12 cellular contexts compared by ENCODE assay signal in the genomic region with DNA sequence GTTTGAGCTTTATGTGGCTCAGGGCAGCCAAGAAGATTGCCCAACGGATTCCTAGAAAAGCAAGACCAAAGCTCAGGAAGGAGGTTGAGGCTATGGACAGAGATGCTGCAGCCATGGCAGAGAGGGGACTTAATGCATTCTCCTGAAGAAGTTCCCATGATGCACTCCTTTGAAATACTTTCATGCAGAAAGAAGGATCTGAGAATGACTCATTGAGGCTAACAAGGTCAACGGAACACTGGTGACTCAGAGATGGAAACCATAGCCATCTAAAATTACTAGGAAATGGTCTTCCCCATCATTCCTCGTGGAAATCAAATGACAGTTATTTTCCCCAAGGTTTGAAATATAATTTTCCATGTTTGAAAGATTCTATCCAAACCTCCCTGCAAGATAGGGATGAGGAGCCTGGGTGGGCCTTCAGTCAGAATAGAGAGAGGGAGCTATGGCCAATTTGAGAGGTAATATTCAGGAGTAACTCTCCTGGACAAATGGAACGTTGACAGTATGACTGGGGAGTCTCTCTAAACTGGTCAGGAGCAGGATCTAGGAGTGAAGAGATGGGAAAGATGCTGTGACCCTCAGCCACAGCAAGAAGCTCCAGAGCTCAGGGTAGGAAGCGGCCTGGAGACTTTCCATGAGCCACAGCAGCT.
DNase-seq lines count a peak whose midpoint lies in the region; ATAC-seq and TF ChIP-seq lines count a peak whose summit lies in the region.
"Had no signal": no experiment of that assay in that cellular context is flagged by ENCODE, and none has a peak within 500 bp of the region (broad histone marks: within the 10 kb centered on the region; RNA-seq: fewer than 3 reads in every experiment).

No MANE protein-coding gene starts in this region.

- H3K4me3 ChIP-seq in IMR-90 (ENCODE audit: insufficient read depth, low read depth, low read length) (no peak overlapping the region), stomach (no peak overlapping the region)
- H3K4me3 ChIP-seq: SJSA1 had no signal

- peak overlapping the region; percentile 37 for H2AFZ ChIP-seq in IMR-90 (replicated peaks; ENCODE audit: low read length, poor library complexity)

- TF ChIP-seq RAD21 in IMR-90 (IDR thresholded peaks at IDR 0.05; ENCODE audit: low read length), result no peak

- peak in 1 of 2 donors; percentile 7 for DNase-seq in activated T-cell treated with anti-CD3 and anti-CD28 coated beads, Interleukin-2, amount 50 U/mL, for 72 hours
- DNase-seq in activated T-cell treated with anti-CD3 and anti-CD28 coated beads, Interleukin-2, amount 50 U/mL, for 48 hours, result no peak
- DNase-seq in IMR-90 (peak; percentile 84), stomach (no peak), NCI-H128 (lab: John Stamatoyannopoulos, UW; ENCODE audit: unreplicated experiment) (no peak), NCI-H2107 treated with DMSO at 0.1 percent for 48 hours (lab: John Stamatoyannopoulos, UW; ENCODE audit: unreplicated experiment) (no peak)
- DNase-seq in effector CD8-positive, alpha-beta T cell (lab: John Stamatoyannopoulos, UW), result no peak

- BruUV-seq in IMR-90 (replicated peaks; lab: Mats Ljungman, UMichigan), result no TSS peak

- no peak for TF ChIP-seq EP300 in stomach (IDR thresholded peaks at IDR 0.05)

- POLR2A ChIA-PET in IMR-90 (lab: Charles Lee; ENCODE audit: unreplicated experiment), result no interaction called here

- peaks cover 14 to 16% of the 10 kb centered on the region in 2 donors for H3K36me3 Mint-ChIP-seq in activated T-cell treated with anti-CD3 and anti-CD28 coated beads, Interleukin-2, amount 50 U/mL, for 72 hours (ENCODE audit: insufficient read depth in 2 of 2)
- H3K36me3 Mint-ChIP-seq in dendritic cell treated with granulocyte-macrophage colony-stimulating factor and Interleukin-4, amounts not matched to agents 40 ng/mL and 50 ng/mL, for 4 days (ENCODE audit: low read depth), result peaks cover 6% of the 10 kb centered on the region

- H2BK5ac ChIP-seq in IMR-90 (ENCODE audit: low read depth, low read length, poor library complexity, severe bottlenecking), result no peak overlapping the region

- CTCF ChIA-PET in IMR-90 (lab: Yijun Ruan, JAX), result no interaction called here

- H2AK5ac ChIP-seq in IMR-90 (ENCODE audit: low read depth, low read length), result no peak overlapping the region

- H3K9me3 ChIP-seq in IMR-90 (ENCODE audit: control insufficient read depth, insufficient read depth, low read length), result peaks cover 4% of the 10 kb centered on the region
- H3K9me3 ChIP-seq in stomach, result peaks cover 0 to 26% (median 17%) of the 10 kb centered on the region in 4 donors

- H3K4ac ChIP-seq in IMR-90 (ENCODE audit: low read depth, low read length), result peak overlapping the region; percentile 12; the same call in 1 of the 2 replicates

- no peak overlapping the region for H3K27ac Mint-ChIP-seq in activated T-cell treated with anti-CD3 and anti-CD28 coated beads, Interleukin-2, amount 50 U/mL, for 72 hours
- H3K27ac Mint-ChIP-seq in dendritic cell treated with granulocyte-macrophage colony-stimulating factor and Interleukin-4, amounts not matched to agents 40 ng/mL and 50 ng/mL, for 4 days, result peak overlapping the region; percentile 35
- H3K27ac Mint-ChIP-seq: B cell had no signal

- H2BK120ac ChIP-seq in IMR-90 (ENCODE audit: low read depth, low read length), result no peak overlapping the region

- H3K56ac ChIP-seq in IMR-90 (ENCODE audit: extremely low read depth, insufficient read depth, low read length), result no peak overlapping the region

- H3K14ac ChIP-seq in IMR-90 (replicated peaks; ENCODE audit: low read depth, low read length), result no peak overlapping the region

- no peak for TF ChIP-seq CTCF in IMR-90 (conservative IDR thresholded peaks at IDR 0.05; ENCODE audit: low read depth, low read length)
- no peak for TF ChIP-seq CTCF in stomach (IDR thresholded peaks at IDR 0.05)

- H3K23ac ChIP-seq in IMR-90 (ENCODE audit: low read depth, low read length), result no peak overlapping the region

- no peak overlapping the region for H3K18ac ChIP-seq in IMR-90 (ENCODE audit: low read depth, low read length)

- no peaks in the 10 kb centered on the region for H4K20me1 ChIP-seq in IMR-90 (ENCODE audit: insufficient read depth, low read length)

- peak; percentile 57 to 82 for ATAC-seq in activated T-cell treated with anti-CD3 and anti-CD28 coated beads, Interleukin-2, amount 50 U/mL, for 72 hours (replicated peaks in 1 of 2)
- peak; percentile 71 for ATAC-seq in IMR-90 (ENCODE audit: low read depth)

- no peaks in the 10 kb centered on the region for H3K79me1 ChIP-seq in IMR-90 (ENCODE audit: low read depth in 1 of 2, low read length in 2 of 2)

- TF ChIP-seq POLR2A in IMR-90 (IDR thresholded peaks at IDR 0.05; ENCODE audit: low read depth, low read length) (no peak), stomach (IDR thresholded peaks at IDR 0.05) (no peak)

- H4K91ac ChIP-seq in IMR-90 (ENCODE audit: insufficient read depth, low read depth, low read length), result no peak overlapping the region

- dilution Hi-C loops in IMR-90 (cut with HindIII; ENCODE audit: low sequenced_read_pairs, unreplicated experiment), result no loop called here

- peaks cover 12 to 15% of the 10 kb centered on the region in 2 donors for H3K9me3 Mint-ChIP-seq in activated T-cell treated with anti-CD3 and anti-CD28 coated beads, Interleukin-2, amount 50 U/mL, for 72 hours
- H3K9me3 Mint-ChIP-seq in dendritic cell treated with granulocyte-macrophage colony-stimulating factor and Interleukin-4, amounts not matched to agents 40 ng/mL and 50 ng/mL, for 4 days, result peaks cover 39% of the 10 kb centered on the region

- no peak overlapping the region for H3K9ac ChIP-seq in IMR-90 (ENCODE audit: low read depth, low read length)

- no CpG with 5 or more reads among the region's 5 CpGs for WGBS in IMR-90 (ENCODE audit: extremely low coverage in 2 of 2, insufficient read length in 1 of 2), 2 experiments
- WGBS in stomach, 5 donors, result 48 to 62% (median 51%) methylated on average over 5 of the region's 5 CpGs

- H3K27me3 Mint-ChIP-seq in activated T-cell treated with anti-CD3 and anti-CD28 coated beads, Interleukin-2, amount 50 U/mL, for 72 hours (ENCODE audit: low read depth), result peaks cover 6% of the 10 kb centered on the region
- peaks cover 38% of the 10 kb centered on the region for H3K27me3 Mint-ChIP-seq in dendritic cell treated with granulocyte-macrophage colony-stimulating factor and Interleukin-4, amounts not matched to agents 40 ng/mL and 50 ng/mL, for 4 days

- intact Hi-C loops in IMR-90 (cut with micrococcal nuclease), result no loop called here
- intact Hi-C loops in dendritic cell treated with granulocyte-macrophage colony-stimulating factor and Interleukin-4, amounts not matched to agents 40 ng/mL and 50 ng/mL, for 4 days (cut with micrococcal nuclease), result no loop called here
- intact Hi-C loops in stomach (cut with DNase I; ENCODE audit: low total_unique reads), result no loop called here

- H4K5ac ChIP-seq in IMR-90 (ENCODE audit: low read depth, low read length), result no peak overlapping the region

- H3K9me1 ChIP-seq in IMR-90 (ENCODE audit: insufficient read depth, low read length), result no peaks in the 10 kb centered on the region

- peaks cover 29% of the 10 kb centered on the region for H3K4me1 Mint-ChIP-seq in activated T-cell treated with anti-CD3 and anti-CD28 coated beads, Interleukin-2, amount 50 U/mL, for 72 hours (ENCODE audit: low read depth)
- peaks cover 21% of the 10 kb centered on the region for H3K4me1 Mint-ChIP-seq in dendritic cell treated with granulocyte-macrophage colony-stimulating factor and Interleukin-4, amounts not matched to agents 40 ng/mL and 50 ng/mL, for 4 days (ENCODE audit: low read depth)
- H3K4me1 Mint-ChIP-seq: B cell; central memory CD8-positive, alpha-beta T cell; neural crest cell had no signal

- H3K36me3 ChIP-seq in IMR-90 (ENCODE audit: control insufficient read depth, insufficient read depth, low read length) (no peaks in the 10 kb centered on the region), stomach (peaks cover 0 to 5% (median 2%) of the 10 kb centered on the region in 4 donors)
- H3K36me3 ChIP-seq: SJSA1 had no signal

- in situ Hi-C loops in IMR-90 (cut with MboI; ENCODE audit: low sequenced_read_pairs), result no loop called here

- peaks cover 2% of the 10 kb centered on the region; the same call in 1 of the 2 replicates for H3K4me1 ChIP-seq in IMR-90 (ENCODE audit: control insufficient read depth, insufficient read depth, low read length)
- H3K4me1 ChIP-seq in stomach, result peaks cover 10 to 18% (median 14%) of the 10 kb centered on the region in 4 donors

- H4K8ac ChIP-seq in IMR-90 (ENCODE audit: low read depth in 2 of 2, low read length in 2 of 2), result 0 out of 4 replicates have a peak overlapping the region, but pooled peaks of 1 of the 2 experiments have one; percentile 5

- H2BK20ac ChIP-seq in IMR-90 (ENCODE audit: low read depth, low read length), result no peak overlapping the region

- H3K4me2 ChIP-seq in IMR-90 (ENCODE audit: low read depth, low read length), result no peak overlapping the region

- H2BK15ac ChIP-seq in IMR-90 (ENCODE audit: low read depth, low read length), result no peak overlapping the region

- H3K27me3 ChIP-seq in IMR-90 (ENCODE audit: control insufficient read depth, insufficient read depth, low read length) (peaks cover 8% of the 10 kb centered on the region), stomach (no peaks in the 10 kb centered on the region)

- H3K27ac ChIP-seq in IMR-90 (ENCODE audit: insufficient read depth, low read length), result no peak overlapping the region
- H3K27ac ChIP-seq in stomach, result peak overlapping the region in 4 of 5 donors; percentile 30 to 72 (median 56)
- H3K27ac ChIP-seq: SJSA1 had no signal

- no peak overlapping the region for H2AK9ac ChIP-seq in IMR-90 (replicated peaks; ENCODE audit: low read depth, low read length, poor library complexity)

- peak overlapping the region in 1 of 2 donors; percentile 18 for H3K4me3 Mint-ChIP-seq in activated T-cell treated with anti-CD3 and anti-CD28 coated beads, Interleukin-2, amount 50 U/mL, for 72 hours
- no peak overlapping the region for H3K4me3 Mint-ChIP-seq in dendritic cell treated with granulocyte-macrophage colony-stimulating factor and Interleukin-4, amounts not matched to agents 40 ng/mL and 50 ng/mL, for 4 days
- H3K4me3 Mint-ChIP-seq: B cell; central memory CD8-positive, alpha-beta T cell; neural crest cell had no signal

TF ChIP-seq in IMR-90, 13 proteins besides CTCF, POLR2A, EP300 and RAD21:
- TF ChIP-seq MXI1 (IDR thresholded peaks at IDR 0.05; ENCODE audit: borderline replicate concordance, low read depth, low read length), result no peak
- peak; percentile 78; the same call in 1 of the 2 replicates for TF ChIP-seq FOS (IDR thresholded peaks at IDR 0.05; ENCODE audit: low read depth, low read length)
- no peak for TF ChIP-seq NFE2L2 (IDR thresholded peaks at IDR 0.05; ENCODE audit: low read depth, low read length)
TF ChIP-seq in IMR-90: peak in this region for 1.
